In genomic region chr20:41669708-41670263, GRCh38 we compare ENCODE assay signal across 1 cellular context.
A peak's percentile ranks its signal among the peaks of the same experiment; 100 is the strongest.
TF ChIP-seq lines count a peak whose summit lies in the region.

No MANE protein-coding gene starts in this region.

TF ChIP-seq in K562, 482 proteins besides CTCF, POLR2A, EP300 and RAD21 (continued from another document and continues in another):
- TF ChIP-seq, protein P1, sequence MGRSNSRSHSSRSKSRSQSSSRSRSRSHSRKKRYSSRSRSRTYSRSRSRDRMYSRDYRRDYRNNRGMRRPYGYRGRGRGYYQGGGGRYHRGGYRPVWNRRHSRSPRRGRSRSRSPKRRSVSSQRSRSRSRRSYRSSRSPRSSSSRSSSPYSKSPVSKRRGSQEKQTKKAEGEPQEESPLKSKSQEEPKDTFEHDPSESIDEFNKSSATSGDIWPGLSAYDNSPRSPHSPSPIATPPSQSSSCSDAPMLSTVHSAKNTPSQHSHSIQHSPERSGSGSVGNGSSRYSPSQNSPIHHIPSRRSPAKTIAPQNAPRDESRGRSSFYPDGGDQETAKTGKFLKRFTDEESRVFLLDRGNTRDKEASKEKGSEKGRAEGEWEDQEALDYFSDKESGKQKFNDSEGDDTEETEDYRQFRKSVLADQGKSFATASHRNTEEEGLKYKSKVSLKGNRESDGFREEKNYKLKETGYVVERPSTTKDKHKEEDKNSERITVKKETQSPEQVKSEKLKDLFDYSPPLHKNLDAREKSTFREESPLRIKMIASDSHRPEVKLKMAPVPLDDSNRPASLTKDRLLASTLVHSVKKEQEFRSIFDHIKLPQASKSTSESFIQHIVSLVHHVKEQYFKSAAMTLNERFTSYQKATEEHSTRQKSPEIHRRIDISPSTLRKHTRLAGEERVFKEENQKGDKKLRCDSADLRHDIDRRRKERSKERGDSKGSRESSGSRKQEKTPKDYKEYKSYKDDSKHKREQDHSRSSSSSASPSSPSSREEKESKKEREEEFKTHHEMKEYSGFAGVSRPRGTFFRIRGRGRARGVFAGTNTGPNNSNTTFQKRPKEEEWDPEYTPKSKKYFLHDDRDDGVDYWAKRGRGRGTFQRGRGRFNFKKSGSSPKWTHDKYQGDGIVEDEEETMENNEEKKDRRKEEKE (IDR thresholded peaks at IDR 0.05; ENCODE audit: borderline replicate concordance in 1 of 2, control insufficient read depth in 1 of 2, low read depth in 2 of 2, low read length in 1 of 2): no peak
- TF ChIP-seq SIX5 (IDR thresholded peaks at IDR 0.05; ENCODE audit: borderline replicate concordance in 1 of 2, insufficient read depth in 1 of 2, low read depth in 1 of 2, low read length in 2 of 2): no peak
- TF ChIP-seq MTA2 (IDR thresholded peaks at IDR 0.05; ENCODE audit: low read depth): peak; percentile 16; the same call in 1 of the 2 replicates
- peak; percentile 99 for TF ChIP-seq C11orf30 (IDR thresholded peaks at IDR 0.05; ENCODE audit: low read depth)
- peak; percentile 51 for TF ChIP-seq PRDM10 (IDR thresholded peaks at IDR 0.05; ENCODE audit: partially characterized antibody)
- peak; percentile 92 for TF ChIP-seq NFE2L1 (tag; IDR thresholded peaks at IDR 0.05; ENCODE audit: borderline replicate concordance, low read depth)
- TF ChIP-seq, protein P2, sequence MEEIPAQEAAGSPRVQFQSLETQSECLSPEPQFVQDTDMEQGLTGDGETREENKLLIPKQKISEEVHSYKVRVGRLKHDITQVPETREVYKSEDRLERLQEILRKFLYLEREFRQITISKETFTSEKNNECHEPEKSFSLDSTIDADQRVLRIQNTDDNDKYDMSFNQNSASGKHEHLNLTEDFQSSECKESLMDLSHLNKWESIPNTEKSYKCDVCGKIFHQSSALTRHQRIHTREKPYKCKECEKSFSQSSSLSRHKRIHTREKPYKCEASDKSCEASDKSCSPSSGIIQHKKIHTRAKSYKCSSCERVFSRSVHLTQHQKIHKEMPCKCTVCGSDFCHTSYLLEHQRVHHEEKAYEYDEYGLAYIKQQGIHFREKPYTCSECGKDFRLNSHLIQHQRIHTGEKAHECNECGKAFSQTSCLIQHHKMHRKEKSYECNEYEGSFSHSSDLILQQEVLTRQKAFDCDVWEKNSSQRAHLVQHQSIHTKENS (CRISPR knock-in tag; IDR thresholded peaks at IDR 0.05): no peak
- TF ChIP-seq, protein P3, sequence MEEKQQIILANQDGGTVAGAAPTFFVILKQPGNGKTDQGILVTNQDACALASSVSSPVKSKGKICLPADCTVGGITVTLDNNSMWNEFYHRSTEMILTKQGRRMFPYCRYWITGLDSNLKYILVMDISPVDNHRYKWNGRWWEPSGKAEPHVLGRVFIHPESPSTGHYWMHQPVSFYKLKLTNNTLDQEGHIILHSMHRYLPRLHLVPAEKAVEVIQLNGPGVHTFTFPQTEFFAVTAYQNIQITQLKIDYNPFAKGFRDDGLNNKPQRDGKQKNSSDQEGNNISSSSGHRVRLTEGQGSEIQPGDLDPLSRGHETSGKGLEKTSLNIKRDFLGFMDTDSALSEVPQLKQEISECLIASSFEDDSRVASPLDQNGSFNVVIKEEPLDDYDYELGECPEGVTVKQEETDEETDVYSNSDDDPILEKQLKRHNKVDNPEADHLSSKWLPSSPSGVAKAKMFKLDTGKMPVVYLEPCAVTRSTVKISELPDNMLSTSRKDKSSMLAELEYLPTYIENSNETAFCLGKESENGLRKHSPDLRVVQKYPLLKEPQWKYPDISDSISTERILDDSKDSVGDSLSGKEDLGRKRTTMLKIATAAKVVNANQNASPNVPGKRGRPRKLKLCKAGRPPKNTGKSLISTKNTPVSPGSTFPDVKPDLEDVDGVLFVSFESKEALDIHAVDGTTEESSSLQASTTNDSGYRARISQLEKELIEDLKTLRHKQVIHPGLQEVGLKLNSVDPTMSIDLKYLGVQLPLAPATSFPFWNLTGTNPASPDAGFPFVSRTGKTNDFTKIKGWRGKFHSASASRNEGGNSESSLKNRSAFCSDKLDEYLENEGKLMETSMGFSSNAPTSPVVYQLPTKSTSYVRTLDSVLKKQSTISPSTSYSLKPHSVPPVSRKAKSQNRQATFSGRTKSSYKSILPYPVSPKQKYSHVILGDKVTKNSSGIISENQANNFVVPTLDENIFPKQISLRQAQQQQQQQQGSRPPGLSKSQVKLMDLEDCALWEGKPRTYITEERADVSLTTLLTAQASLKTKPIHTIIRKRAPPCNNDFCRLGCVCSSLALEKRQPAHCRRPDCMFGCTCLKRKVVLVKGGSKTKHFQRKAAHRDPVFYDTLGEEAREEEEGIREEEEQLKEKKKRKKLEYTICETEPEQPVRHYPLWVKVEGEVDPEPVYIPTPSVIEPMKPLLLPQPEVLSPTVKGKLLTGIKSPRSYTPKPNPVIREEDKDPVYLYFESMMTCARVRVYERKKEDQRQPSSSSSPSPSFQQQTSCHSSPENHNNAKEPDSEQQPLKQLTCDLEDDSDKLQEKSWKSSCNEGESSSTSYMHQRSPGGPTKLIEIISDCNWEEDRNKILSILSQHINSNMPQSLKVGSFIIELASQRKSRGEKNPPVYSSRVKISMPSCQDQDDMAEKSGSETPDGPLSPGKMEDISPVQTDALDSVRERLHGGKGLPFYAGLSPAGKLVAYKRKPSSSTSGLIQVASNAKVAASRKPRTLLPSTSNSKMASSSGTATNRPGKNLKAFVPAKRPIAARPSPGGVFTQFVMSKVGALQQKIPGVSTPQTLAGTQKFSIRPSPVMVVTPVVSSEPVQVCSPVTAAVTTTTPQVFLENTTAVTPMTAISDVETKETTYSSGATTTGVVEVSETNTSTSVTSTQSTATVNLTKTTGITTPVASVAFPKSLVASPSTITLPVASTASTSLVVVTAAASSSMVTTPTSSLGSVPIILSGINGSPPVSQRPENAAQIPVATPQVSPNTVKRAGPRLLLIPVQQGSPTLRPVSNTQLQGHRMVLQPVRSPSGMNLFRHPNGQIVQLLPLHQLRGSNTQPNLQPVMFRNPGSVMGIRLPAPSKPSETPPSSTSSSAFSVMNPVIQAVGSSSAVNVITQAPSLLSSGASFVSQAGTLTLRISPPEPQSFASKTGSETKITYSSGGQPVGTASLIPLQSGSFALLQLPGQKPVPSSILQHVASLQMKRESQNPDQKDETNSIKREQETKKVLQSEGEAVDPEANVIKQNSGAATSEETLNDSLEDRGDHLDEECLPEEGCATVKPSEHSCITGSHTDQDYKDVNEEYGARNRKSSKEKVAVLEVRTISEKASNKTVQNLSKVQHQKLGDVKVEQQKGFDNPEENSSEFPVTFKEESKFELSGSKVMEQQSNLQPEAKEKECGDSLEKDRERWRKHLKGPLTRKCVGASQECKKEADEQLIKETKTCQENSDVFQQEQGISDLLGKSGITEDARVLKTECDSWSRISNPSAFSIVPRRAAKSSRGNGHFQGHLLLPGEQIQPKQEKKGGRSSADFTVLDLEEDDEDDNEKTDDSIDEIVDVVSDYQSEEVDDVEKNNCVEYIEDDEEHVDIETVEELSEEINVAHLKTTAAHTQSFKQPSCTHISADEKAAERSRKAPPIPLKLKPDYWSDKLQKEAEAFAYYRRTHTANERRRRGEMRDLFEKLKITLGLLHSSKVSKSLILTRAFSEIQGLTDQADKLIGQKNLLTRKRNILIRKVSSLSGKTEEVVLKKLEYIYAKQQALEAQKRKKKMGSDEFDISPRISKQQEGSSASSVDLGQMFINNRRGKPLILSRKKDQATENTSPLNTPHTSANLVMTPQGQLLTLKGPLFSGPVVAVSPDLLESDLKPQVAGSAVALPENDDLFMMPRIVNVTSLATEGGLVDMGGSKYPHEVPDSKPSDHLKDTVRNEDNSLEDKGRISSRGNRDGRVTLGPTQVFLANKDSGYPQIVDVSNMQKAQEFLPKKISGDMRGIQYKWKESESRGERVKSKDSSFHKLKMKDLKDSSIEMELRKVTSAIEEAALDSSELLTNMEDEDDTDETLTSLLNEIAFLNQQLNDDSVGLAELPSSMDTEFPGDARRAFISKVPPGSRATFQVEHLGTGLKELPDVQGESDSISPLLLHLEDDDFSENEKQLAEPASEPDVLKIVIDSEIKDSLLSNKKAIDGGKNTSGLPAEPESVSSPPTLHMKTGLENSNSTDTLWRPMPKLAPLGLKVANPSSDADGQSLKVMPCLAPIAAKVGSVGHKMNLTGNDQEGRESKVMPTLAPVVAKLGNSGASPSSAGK (IDR thresholded peaks at IDR 0.05): no peak
- 0 out of 2 replicates have a peak, but pooled peaks have one; percentile 1 for TF ChIP-seq SMAD4 (CRISPR knock-in tag; conservative IDR thresholded peaks at IDR 0.05)
- no peak for TF ChIP-seq RBM14 (IDR thresholded peaks at IDR 0.05; ENCODE audit: borderline replicate concordance, insufficient read depth, low read depth, low read length)
- TF ChIP-seq ZNF324 (CRISPR knock-in tag; IDR thresholded peaks at IDR 0.05): no peak
- no peak for TF ChIP-seq CCNT2 (IDR thresholded peaks at IDR 0.05; ENCODE audit: borderline replicate concordance, extremely low read depth, insufficient read length, low read depth, low read length)
- TF ChIP-seq JUND (IDR thresholded peaks at IDR 0.05; ENCODE audit: borderline replicate concordance, low read depth, low read length): peak; percentile 88
- TF ChIP-seq JUND (tag; IDR thresholded peaks at IDR 0.05; ENCODE audit: borderline replicate concordance, low read depth, low read length): peak; percentile 84; the same call in 2 of the 3 replicates
- TF ChIP-seq LARP7 (IDR thresholded peaks at IDR 0.05): peak; percentile 84
- TF ChIP-seq SMAD1 (IDR thresholded peaks at IDR 0.05; ENCODE audit: low read depth, low read length, partially characterized antibody): no peak
- TF ChIP-seq, protein P4, sequence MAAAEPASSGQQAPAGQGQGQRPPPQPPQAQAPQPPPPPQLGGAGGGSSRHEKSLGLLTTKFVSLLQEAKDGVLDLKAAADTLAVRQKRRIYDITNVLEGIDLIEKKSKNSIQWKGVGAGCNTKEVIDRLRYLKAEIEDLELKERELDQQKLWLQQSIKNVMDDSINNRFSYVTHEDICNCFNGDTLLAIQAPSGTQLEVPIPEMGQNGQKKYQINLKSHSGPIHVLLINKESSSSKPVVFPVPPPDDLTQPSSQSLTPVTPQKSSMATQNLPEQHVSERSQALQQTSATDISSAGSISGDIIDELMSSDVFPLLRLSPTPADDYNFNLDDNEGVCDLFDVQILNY (CRISPR knock-in tag; IDR thresholded peaks at IDR 0.05): no peak
- peak; percentile 78; the same call in 1 of the 2 replicates for TF ChIP-seq THRAP3 (IDR thresholded peaks at IDR 0.05; ENCODE audit: borderline replicate concordance)
- TF ChIP-seq ARID2 (IDR thresholded peaks at IDR 0.05): 0 out of 2 replicates have a peak, but pooled peaks have one; percentile 14
- TF ChIP-seq NFIC (IDR thresholded peaks at IDR 0.05): peak; percentile 21; the same call in 1 of the 2 replicates
- TF ChIP-seq NBN (IDR thresholded peaks at IDR 0.05; ENCODE audit: low read depth): peak; percentile 68
- TF ChIP-seq ASH1L (IDR thresholded peaks at IDR 0.05; ENCODE audit: borderline replicate concordance, low read depth, partially characterized antibody): peak; percentile 41
- TF ChIP-seq NCOR1 (IDR thresholded peaks at IDR 0.05): peak; percentile 44; the same call in 1 of the 2 replicates
- no peak for TF ChIP-seq MYNN (IDR thresholded peaks at IDR 0.05)
- no peak for TF ChIP-seq MYNN (CRISPR knock-in tag; IDR thresholded peaks at IDR 0.05)
- no peak for TF ChIP-seq CREBBP (IDR thresholded peaks at IDR 0.05; ENCODE audit: low read depth, low read length)
- TF ChIP-seq POLR2H (tag; IDR thresholded peaks at IDR 0.05; ENCODE audit: low read depth): no peak
- TF ChIP-seq ARNT (IDR thresholded peaks at IDR 0.05): peak in 1 of 2 experiments; percentile 70; a peak in 1 of 4 replicates
- TF ChIP-seq, protein P5, sequence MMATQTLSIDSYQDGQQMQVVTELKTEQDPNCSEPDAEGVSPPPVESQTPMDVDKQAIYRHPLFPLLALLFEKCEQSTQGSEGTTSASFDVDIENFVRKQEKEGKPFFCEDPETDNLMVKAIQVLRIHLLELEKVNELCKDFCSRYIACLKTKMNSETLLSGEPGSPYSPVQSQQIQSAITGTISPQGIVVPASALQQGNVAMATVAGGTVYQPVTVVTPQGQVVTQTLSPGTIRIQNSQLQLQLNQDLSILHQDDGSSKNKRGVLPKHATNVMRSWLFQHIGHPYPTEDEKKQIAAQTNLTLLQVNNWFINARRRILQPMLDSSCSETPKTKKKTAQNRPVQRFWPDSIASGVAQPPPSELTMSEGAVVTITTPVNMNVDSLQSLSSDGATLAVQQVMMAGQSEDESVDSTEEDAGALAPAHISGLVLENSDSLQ (IDR thresholded peaks at IDR 0.05): peak; percentile 47
- peak; percentile 79 for TF ChIP-seq FOSL1 (tag; conservative IDR thresholded peaks at IDR 0.05)
- TF ChIP-seq MCM5 (IDR thresholded peaks at IDR 0.05; ENCODE audit: low read depth): no peak
- peak in 1 of 2 experiments; percentile 66; a peak in 2 of 4 replicates for TF ChIP-seq KDM1A (IDR thresholded peaks at IDR 0.05)
- no peak for TF ChIP-seq ZNF143 (CRISPR knock-in tag; IDR thresholded peaks at IDR 0.05)
- TF ChIP-seq FOXK2 (conservative IDR thresholded peaks at IDR 0.05 in 1 of 2, IDR thresholded peaks at IDR 0.05 in 1 of 2; ENCODE audit: low read depth in 2 of 2): peak; percentile 52 to 57; a peak in 3 of 4 replicates
